1 cellular context compared by ENCODE assay signal in the genomic region with DNA sequence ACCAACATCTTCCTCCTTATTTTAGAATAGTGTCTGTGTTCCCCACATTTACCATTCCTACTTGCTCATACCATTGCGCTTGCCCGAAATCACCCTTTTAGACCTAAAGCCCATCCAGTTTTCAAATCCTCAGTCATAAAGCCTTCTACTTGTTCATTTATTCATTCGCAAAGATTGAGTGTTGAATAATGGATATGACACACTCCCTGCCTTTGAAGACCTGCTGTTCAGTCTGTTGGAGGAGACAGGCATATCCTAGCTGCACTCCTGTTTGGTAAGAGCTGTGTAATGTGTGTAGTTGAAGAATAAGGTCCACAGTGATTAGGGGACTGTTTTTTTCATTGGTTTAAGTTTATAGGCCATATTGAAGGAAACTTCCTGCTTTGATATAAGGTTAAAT.
TF ChIP-seq lines count a peak whose summit lies in the region.

No MANE protein-coding gene starts in this region.

TF ChIP-seq in H1, 55 proteins besides CTCF, POLR2A, EP300 and RAD21:
- TF ChIP-seq CBX5 (IDR thresholded peaks at IDR 0.05; ENCODE audit: low read depth, low read length) (no peak), PHF8 (conservative IDR thresholded peaks at IDR 0.05; ENCODE audit: low read depth, low read length) (no peak), KDM1A (IDR thresholded peaks at IDR 0.05; ENCODE audit: borderline replicate concordance, low read length) (no peak), SRF (IDR thresholded peaks at IDR 0.05; ENCODE audit: low read depth, low read length) (no peak), SP4 (IDR thresholded peaks at IDR 0.05; ENCODE audit: low read length) (no peak), ATF3 (IDR thresholded peaks at IDR 0.05; ENCODE audit: insufficient read depth, low read depth, low read length) (no peak), CHD2 (IDR thresholded peaks at IDR 0.05; ENCODE audit: low read length) (no peak), SIX5 (IDR thresholded peaks at IDR 0.05; ENCODE audit: low read depth, low read length) (no peak), CHD7 (IDR thresholded peaks at IDR 0.05; ENCODE audit: insufficient replicate concordance, low read length) (no peak), NRF1 (IDR thresholded peaks at IDR 0.05; ENCODE audit: low read depth, low read length) (no peak), KDM5A (IDR thresholded peaks at IDR 0.05; ENCODE audit: low read length) (no peak), GTF2F1 (IDR thresholded peaks at IDR 0.05; ENCODE audit: borderline replicate concordance, low read depth, low read length) (no peak), USF2 (IDR thresholded peaks at IDR 0.05; ENCODE audit: low read length) (no peak), ASH2L (IDR thresholded peaks at IDR 0.05; ENCODE audit: low read length) (no peak)
